Comparison of ENCODE assay signal across 8 cellular contexts in genomic region chr9:98808411-98808815, GRCh38. TPM values are rescaled to one million over a fixed set of nuclear protein-coding genes. Genes with fewer than 3 reads are reported as not detected.
A peak's percentile ranks its signal among the peaks of the same experiment; 100 is the strongest.
DNase-seq lines count a peak whose midpoint lies in the region; ATAC-seq and TF ChIP-seq lines count a peak whose summit lies in the region.

No MANE protein-coding gene starts in this region.

- TF ChIP-seq CTCF in heart right ventricle (IDR thresholded peaks at IDR 0.05) (no peak), right atrium auricular region (IDR thresholded peaks at IDR 0.05) (no peak)

- H3K4me3 ChIP-seq in heart right ventricle (peak overlapping the region in 8 of 10 donors; percentile 21 to 59 (median 54)), right atrium auricular region (peak overlapping the region in 1 of 2 donors; percentile 55), thymus (ENCODE audit: low read length) (peak overlapping the region; percentile 69)

- WGBS in heart right ventricle, 2 donors: 48 to 51% methylated on average over 17 of the region's 17 CpGs
- WGBS in thymus: 22% methylated on average over 17 of the region's 17 CpGs

- H3K4me3 Mint-ChIP-seq in activated T-helper 2 cell treated with anti-CD3 and anti-CD28 coated beads, Interferon-gamma antibody, Interleukin-2, Interleukin-4, amounts not matched to agents 10 μg/mL and 5 μg/mL and 100 μg/mL, durations not matched to agents 14 hours and 24 hours and 36 hours (ENCODE audit: low read depth): peak overlapping the region; percentile 77

- H3K36me3 ChIP-seq in heart right ventricle (no peaks in the 10 kb centered on the region), right atrium auricular region (no peaks in the 10 kb centered on the region), thymus (ENCODE audit: control insufficient read depth, insufficient read depth) (no peaks in the 10 kb centered on the region)

- ATAC-seq in heart right ventricle: peak in 4 of 8 donors; percentile 7 to 31 (median 14)

- H3K4me1 ChIP-seq in heart right ventricle: peaks cover 0 to 21% (median 9%) of the 10 kb centered on the region in 9 donors
- H3K4me1 ChIP-seq in right atrium auricular region: peaks cover 0 to 10% of the 10 kb centered on the region in 2 donors
- peaks cover 9% of the 10 kb centered on the region for H3K4me1 ChIP-seq in thymus (ENCODE audit: control insufficient read depth, insufficient read depth, low read length)

- H3K4me1 Mint-ChIP-seq in activated T-helper 2 cell treated with anti-CD3 and anti-CD28 coated beads, Interferon-gamma antibody, Interleukin-2, Interleukin-4, amounts not matched to agents 10 μg/mL and 5 μg/mL and 100 μg/mL, durations not matched to agents 14 hours and 24 hours and 36 hours (ENCODE audit: low read depth): peaks cover 18% of the 10 kb centered on the region

- peaks cover 57% of the 10 kb centered on the region for H3K27me3 Mint-ChIP-seq in activated T-helper 2 cell treated with anti-CD3 and anti-CD28 coated beads, Interferon-gamma antibody, Interleukin-2, Interleukin-4, amounts not matched to agents 10 μg/mL and 5 μg/mL and 100 μg/mL, durations not matched to agents 14 hours and 24 hours and 36 hours (ENCODE audit: low read depth)

- H3K27ac Mint-ChIP-seq in activated T-helper 2 cell treated with anti-CD3 and anti-CD28 coated beads, Interferon-gamma antibody, Interleukin-2, Interleukin-4, amounts not matched to agents 10 μg/mL and 5 μg/mL and 100 μg/mL, durations not matched to agents 14 hours and 24 hours and 36 hours: no peak overlapping the region

- H3K36me3 Mint-ChIP-seq in activated T-helper 2 cell treated with anti-CD3 and anti-CD28 coated beads, Interferon-gamma antibody, Interleukin-2, Interleukin-4, amounts not matched to agents 10 μg/mL and 5 μg/mL and 100 μg/mL, durations not matched to agents 14 hours and 24 hours and 36 hours (ENCODE audit: low read depth): peaks cover 2% of the 10 kb centered on the region

- no peaks in the 10 kb centered on the region for H3K9me3 ChIP-seq in heart right ventricle
- H3K9me3 ChIP-seq in right atrium auricular region: no peaks in the 10 kb centered on the region
- no peaks in the 10 kb centered on the region for H3K9me3 ChIP-seq in thymus (ENCODE audit: control insufficient read depth)

- H3K27ac ChIP-seq in heart right ventricle (no peak overlapping the region), right atrium auricular region (no peak overlapping the region), thymus (ENCODE audit: low read depth) (no peak overlapping the region)

- H3K27me3 ChIP-seq in heart right ventricle: peaks cover 5 to 48% (median 22%) of the 10 kb centered on the region in 7 donors
- no peaks in the 10 kb centered on the region for H3K27me3 ChIP-seq in right atrium auricular region
- no peaks in the 10 kb centered on the region for H3K27me3 ChIP-seq in thymus (ENCODE audit: control insufficient read depth, insufficient read depth)

- intact Hi-C loops in heart right ventricle (cut with DNase I): no loop called here
- intact Hi-C loops in activated T-helper 2 cell treated with anti-CD3 and anti-CD28 coated beads, Interferon-gamma antibody, Interleukin-2, Interleukin-4, amounts not matched to agents 10 μg/mL and 5 μg/mL and 100 μg/mL, durations not matched to agents 14 hours and 24 hours and 36 hours (cut with micrococcal nuclease): no loop called here

- H3K9me3 Mint-ChIP-seq in activated T-helper 2 cell treated with anti-CD3 and anti-CD28 coated beads, Interferon-gamma antibody, Interleukin-2, Interleukin-4, amounts not matched to agents 10 μg/mL and 5 μg/mL and 100 μg/mL, durations not matched to agents 14 hours and 24 hours and 36 hours: no peaks in the 10 kb centered on the region

- no peak for DNase-seq in heart right ventricle
- no peak for DNase-seq in right atrium auricular region (ENCODE audit: low spot score)
- no peak for DNase-seq in activated T-helper 2 cell treated with anti-CD3 and anti-CD28 coated beads, Interferon-gamma antibody, Interleukin-2, Interleukin-4, amounts not matched to agents 10 μg/mL and 5 μg/mL and 100 μg/mL, durations not matched to agents 14 hours and 24 hours and 36 hours (ENCODE audit: low spot score)
- DNase-seq in kidney tubule cell (ENCODE audit: low spot score): peak; percentile 84
- DNase-seq in ecto neural progenitor cell (ENCODE audit: low spot score): no peak
- no peak for DNase-seq in SK-N-DZ (ENCODE audit: low spot score)
- DNase-seq in NCI-H2107 (lab: John Stamatoyannopoulos, UW): no peak

RNA-seq across cellular contexts. Expression of gene GALNT12, which starts 0.9 kb away (rescaled TPM):
- total RNA-seq in heart right ventricle: 1 to 10 TPM in 3 of 10 donors, under 1 TPM in 7; 0.25 to 1.3 (median 0.53) TPM
- polyA plus RNA-seq in heart right ventricle: under 1 TPM; 0.38 to 0.59 TPM
- 1 to 10 TPM in 1 of 2 donors, under 1 TPM in 1; 0.33 to 2.7 TPM for total RNA-seq in right atrium auricular region
- 2.3 and 2.8 TPM in 2 replicates for total RNA-seq in activated T-helper 2 cell treated with anti-CD3 and anti-CD28 coated beads, Interferon-gamma antibody, Interleukin-2, Interleukin-4, amounts not matched to agents 10 μg/mL and 5 μg/mL and 100 μg/mL, durations not matched to agents 14 hours and 24 hours and 36 hours
- 7.3 TPM for polyA plus RNA-seq in thymus
- 0.87 and 1.9 TPM in 2 replicates for polyA plus RNA-seq in SK-N-DZ (2014; cell fraction: cytosol; rRNA removed)
- 2.1 and 6.9 TPM in 2 replicates for polyA plus RNA-seq in SK-N-DZ (2014; cell fraction: nucleus; rRNA removed)

RNA-seq across cellular contexts. Expression of gene ANKS6, which starts 12.1 kb away (rescaled TPM):
- 1 to 10 TPM; 3.1 to 5.4 (median 4.1) TPM for total RNA-seq in heart right ventricle
- 1 to 10 TPM; 6.9 to 8.0 TPM for polyA plus RNA-seq in heart right ventricle
- total RNA-seq in right atrium auricular region: 1 to 10 TPM; 3.3 to 8.7 TPM
- 10.9 and 11.2 TPM in 2 replicates for total RNA-seq in activated T-helper 2 cell treated with anti-CD3 and anti-CD28 coated beads, Interferon-gamma antibody, Interleukin-2, Interleukin-4, amounts not matched to agents 10 μg/mL and 5 μg/mL and 100 μg/mL, durations not matched to agents 14 hours and 24 hours and 36 hours
- polyA plus RNA-seq in thymus: 11.6 TPM
- 13.7 and 21.7 TPM in 2 replicates for polyA plus RNA-seq in SK-N-DZ (2014; cell fraction: cytosol; rRNA removed)
- polyA plus RNA-seq in SK-N-DZ (2014; cell fraction: nucleus; rRNA removed): 35.7 and 36.9 TPM in 2 replicates
